20 cellular contexts compared by ENCODE assay signal in the genomic region with DNA sequence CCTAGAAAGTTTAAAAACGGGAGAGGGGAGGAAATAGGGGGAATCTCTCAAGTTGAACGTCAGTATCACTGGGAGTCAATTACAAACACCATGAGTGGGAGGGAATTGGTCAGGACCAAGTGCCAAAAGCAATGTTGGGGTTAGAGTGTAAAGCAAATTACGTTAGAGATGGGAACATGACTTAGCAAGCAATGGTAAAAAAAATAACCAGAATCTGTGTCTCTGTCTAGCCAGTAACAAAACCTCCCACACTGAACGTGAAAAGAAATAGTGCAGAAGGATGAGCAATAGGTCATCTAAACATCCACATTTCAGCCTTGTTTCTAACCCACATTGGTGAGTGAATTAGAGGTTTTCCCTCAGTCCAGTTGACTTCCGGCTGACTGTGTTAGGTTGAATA.
DNase-seq lines count a peak whose midpoint lies in the region; ATAC-seq, FAIRE-seq and TF ChIP-seq lines count a peak whose summit lies in the region.
"Had no signal": no experiment of that assay in that cellular context is flagged by ENCODE, and none has a peak within 500 bp of the region (broad histone marks: within the 10 kb centered on the region; RNA-seq: fewer than 3 reads in every experiment).

No MANE protein-coding gene starts in this region.

- peaks cover 3% of the 10 kb centered on the region for H3K9me3 Mint-ChIP-seq in nephron
- H3K9me3 Mint-ChIP-seq: HFFc6 had no signal

- peak overlapping the region; percentile 17 to 92 (median 91) for H3K27ac Mint-ChIP-seq in nephron
- H3K27ac Mint-ChIP-seq: CD14-positive monocyte, HFFc6 had no signal

- no peak overlapping the region for H3K9ac ChIP-seq in smooth muscle cell (ENCODE audit: low read depth)
- H3K9ac ChIP-seq: KMS-11 had no signal

- H3K27me3 Mint-ChIP-seq in nephron (ENCODE audit: low read depth) = no peaks in the 10 kb centered on the region

- intact Hi-C loops in upper lobe of right lung (cut with DNase I) = no loop called here

- H3K36me3 ChIP-seq in smooth muscle cell (ENCODE audit: low read depth) (no peaks in the 10 kb centered on the region), upper lobe of right lung (no peaks in the 10 kb centered on the region)

- H3K4me1 Mint-ChIP-seq in nephron = peaks cover 61% of the 10 kb centered on the region
- H3K4me1 Mint-ChIP-seq: CD14-positive monocyte had no signal

- H3K4me1 ChIP-seq in smooth muscle cell (ENCODE audit: low read depth) = no peaks in the 10 kb centered on the region
- H3K4me1 ChIP-seq in upper lobe of right lung = peaks cover 8% of the 10 kb centered on the region

- H4K20me1 ChIP-seq in smooth muscle cell (ENCODE audit: low read depth) = no peaks in the 10 kb centered on the region

- H3K27me3 ChIP-seq in smooth muscle cell (ENCODE audit: low read depth) = no peaks in the 10 kb centered on the region
- H3K27me3 ChIP-seq in upper lobe of right lung = no peaks in the 10 kb centered on the region

- H2AFZ ChIP-seq in smooth muscle cell (ENCODE audit: low read depth) = peak overlapping the region; percentile 74

- no peak for TF ChIP-seq CTCF in nephron (IDR thresholded peaks at IDR 0.05; ENCODE audit: unreplicated experiment in 3 of 3)
- TF ChIP-seq CTCF in smooth muscle cell (IDR thresholded peaks at IDR 0.05; ENCODE audit: borderline replicate concordance, insufficient read depth, poor library complexity, severe bottlenecking) = no peak
- no peak for TF ChIP-seq CTCF in upper lobe of right lung (IDR thresholded peaks at IDR 0.05)

- DNase-seq in amniotic epithelial cell (ENCODE audit: low read depth) (peak; percentile 58), smooth muscle cell (lab: John Stamatoyannopoulos, UW; ENCODE audit: unreplicated experiment) (no peak), upper lobe of right lung (no peak), NCI-H748 (lab: John Stamatoyannopoulos, UW; ENCODE audit: unreplicated experiment) (no peak)
- DNase-seq: DMS 273 treated with DMSO at 0.1 percent for 48 hours, DND-41, H7, HFFc6, NCI-H1417, NCI-H187, NCI-H2107, NCI-H510A, NCI-H774, SHP77 had no signal

- H3K9me3 ChIP-seq in smooth muscle cell (replicated peaks; ENCODE audit: low read depth) (no peaks in the 10 kb centered on the region), upper lobe of right lung (no peaks in the 10 kb centered on the region)

- no peak for ATAC-seq in GM18498 (IDR thresholded peaks at IDR 0.05; ENCODE audit: unreplicated experiment)
- no peak for ATAC-seq in upper lobe of right lung
- no peak for ATAC-seq in HG03025 (IDR thresholded peaks at IDR 0.05; ENCODE audit: low FRiP score, unreplicated experiment)

- no peak overlapping the region for H3K4me3 Mint-ChIP-seq in nephron
- H3K4me3 Mint-ChIP-seq: CD14-positive monocyte, HFFc6 had no signal

- FAIRE-seq in endometrium (lab: Jason Lieb, UNC) = peak; percentile 41

- no peaks in the 10 kb centered on the region for H3F3A ChIP-seq in smooth muscle cell (ENCODE audit: low read depth)

- H3K4me2 ChIP-seq in smooth muscle cell = peak overlapping the region; percentile 3
- H3K4me2 ChIP-seq: KMS-11 had no signal

- whole genome bisulfite sequencing in smooth muscle cell (ENCODE audit: low lambda C conversion rate) = 63% methylated on average over 5 of the region's 5 CpGs

- H3K79me2 ChIP-seq in smooth muscle cell (ENCODE audit: low read depth) = no peaks in the 10 kb centered on the region

- H3K4me3 ChIP-seq in smooth muscle cell = no peak overlapping the region
- no peak overlapping the region for H3K4me3 ChIP-seq in upper lobe of right lung

- H3K27ac ChIP-seq in smooth muscle cell (ENCODE audit: low read depth) = peak overlapping the region; percentile 53
- no peak overlapping the region for H3K27ac ChIP-seq in upper lobe of right lung
- H3K27ac ChIP-seq: KMS-11 had no signal

- H3K36me3 Mint-ChIP-seq in nephron (ENCODE audit: low read depth) = no peaks in the 10 kb centered on the region
- H3K36me3 Mint-ChIP-seq: CD14-positive monocyte had no signal
